10 cellular contexts compared by ENCODE assay signal in genomic region chr22:41523464-41524221, GRCh38.
A peak's percentile ranks its signal among the peaks of the same experiment; 100 is the strongest.
DNase-seq lines count a peak whose midpoint lies in the region; ATAC-seq and TF ChIP-seq lines count a peak whose summit lies in the region.
"Had no signal": no experiment of that assay in that cellular context is flagged by ENCODE, and none has a peak within 500 bp of the region (broad histone marks: within the 10 kb centered on the region; RNA-seq: fewer than 3 reads in every experiment).

No MANE protein-coding gene starts in this region.

- TF ChIP-seq POLR2A in GM19193 (IDR thresholded peaks at IDR 0.05; ENCODE audit: extremely low read depth, insufficient read depth, insufficient read length): peak; percentile 10

- H3K27ac Mint-ChIP-seq in stimulated activated effector memory CD8-positive, alpha-beta T cell treated with anti-CD3 and anti-CD28 coated beads, Interleukin-12 subunit alpha, Interleukin-12 subunit beta, amount 100 ng/mL, for 72 hours: peak overlapping the region; percentile 93

- H3K4me3 Mint-ChIP-seq in stimulated activated effector memory CD8-positive, alpha-beta T cell treated with anti-CD3 and anti-CD28 coated beads, Interleukin-12 subunit alpha, Interleukin-12 subunit beta, amount 100 ng/mL, for 72 hours: no peak overlapping the region
- H3K4me3 Mint-ChIP-seq: nephron had no signal

- peaks cover 81% of the 10 kb centered on the region for H3K36me3 Mint-ChIP-seq in stimulated activated effector memory CD8-positive, alpha-beta T cell treated with anti-CD3 and anti-CD28 coated beads, Interleukin-12 subunit alpha, Interleukin-12 subunit beta, amount 100 ng/mL, for 72 hours

- in situ Hi-C loops in ACHN (cut with HindIII; ENCODE audit: low pct_ligation_motif_present, low pct_unique_long_range_greater_than_20kb, low sequenced_read_pairs): no loop called here

- ATAC-seq in stimulated activated effector memory CD8-positive, alpha-beta T cell treated with anti-CD3 and anti-CD28 coated beads, Interleukin-12 subunit alpha, Interleukin-12 subunit beta, amount 100 ng/mL, for 72 hours: no peak
- no peak for ATAC-seq in HG03135 (IDR thresholded peaks at IDR 0.05; ENCODE audit: unreplicated experiment)
- no peak for ATAC-seq in GM18870 (IDR thresholded peaks at IDR 0.05; ENCODE audit: unreplicated experiment)

- DNase-seq in amniotic stem cell (lab: John Stamatoyannopoulos, UW) (peak; percentile 10), iPS-NIHi11 (ENCODE audit: low spot score) (peak; percentile 65), ACHN (no peak), SHP77 (lab: John Stamatoyannopoulos, UW) (no peak)
- DNase-seq in stimulated activated effector memory CD8-positive, alpha-beta T cell treated with anti-CD3 and anti-CD28 coated beads, Interleukin-12 subunit alpha, Interleukin-12 subunit beta, amount 100 ng/mL, for 72 hours (ENCODE audit: low spot score in 2 of 2): no peak
- DNase-seq: NCI-H1436 treated with DMSO at 0.1 percent for 48 hours had no signal

- peaks cover 24% of the 10 kb centered on the region for H3K4me1 Mint-ChIP-seq in stimulated activated effector memory CD8-positive, alpha-beta T cell treated with anti-CD3 and anti-CD28 coated beads, Interleukin-12 subunit alpha, Interleukin-12 subunit beta, amount 100 ng/mL, for 72 hours
- H3K4me1 Mint-ChIP-seq: nephron had no signal

- no peaks in the 10 kb centered on the region for H3K9me3 Mint-ChIP-seq in stimulated activated effector memory CD8-positive, alpha-beta T cell treated with anti-CD3 and anti-CD28 coated beads, Interleukin-12 subunit alpha, Interleukin-12 subunit beta, amount 100 ng/mL, for 72 hours
- H3K9me3 Mint-ChIP-seq: nephron had no signal

Comparison
In these comparisons a context has a peak if more than half of its experiments do, and no peak if none do; other contexts are left out.
1. DNase-seq: peak in amniotic stem cell (single experiment) and iPS-NIHi11 (single experiment); none in stimulated activated effector memory CD8-positive, alpha-beta T cell treated with anti-CD3 and anti-CD28 coated beads, Interleukin-12 subunit alpha, Interleukin-12 subunit beta, amount 100 ng/mL, for 72 hours (0 of 2), ACHN (single experiment) and SHP77 (0 of 2).